ENCODE assay signal across 8 cellular contexts in the genomic region with DNA sequence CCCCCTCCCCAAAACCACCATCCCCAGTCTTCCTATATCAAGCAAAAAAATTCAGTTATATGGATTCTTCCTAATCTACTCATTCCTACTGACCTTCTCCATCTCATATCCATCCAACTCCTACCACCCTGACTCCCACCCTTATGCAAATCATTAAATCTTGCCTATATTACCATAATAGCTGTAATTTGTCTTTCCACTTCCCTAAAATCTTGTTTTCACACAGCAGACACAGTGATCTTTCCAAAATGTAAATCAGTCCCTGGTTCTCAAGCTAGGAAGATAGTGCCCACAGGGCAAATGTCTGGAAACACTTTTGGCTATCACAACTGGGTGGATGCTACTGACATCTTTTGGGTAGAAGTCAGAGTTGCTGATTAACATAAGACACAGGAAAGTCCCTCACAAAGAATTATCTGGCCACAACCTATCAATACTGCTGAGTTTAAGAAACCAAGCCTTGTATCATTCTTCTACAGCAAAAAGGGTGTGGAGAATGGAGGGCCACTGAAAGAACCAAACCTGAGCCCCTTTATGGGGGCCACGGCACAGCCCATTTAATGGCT. TPM values are rescaled to one million over a fixed set of nuclear protein-coding genes. Genes with fewer than 3 reads are reported as not detected.
A peak's percentile ranks its signal among the peaks of the same experiment; 100 is the strongest.
DNase-seq lines count a peak whose midpoint lies in the region; ATAC-seq, FAIRE-seq and TF ChIP-seq lines count a peak whose summit lies in the region.

No MANE protein-coding gene starts in this region.

- H3K18ac ChIP-seq in H9 (ENCODE audit: insufficient read length, low read depth, low read length) = no peak overlapping the region

- H4K8ac ChIP-seq in H9 (replicated peaks; ENCODE audit: insufficient read length, low read depth, low read length) = no peak overlapping the region

- H2AFZ ChIP-seq in ACC112 (ENCODE audit: low read length, unreplicated experiment) = no peak overlapping the region
- no peak overlapping the region for H2AFZ ChIP-seq in H9 (ENCODE audit: low read length)

- H2BK15ac ChIP-seq in H9 (ENCODE audit: low read depth, low read length) = no peak overlapping the region

- H2BK12ac ChIP-seq in H9 (ENCODE audit: insufficient read length, low read depth, low read length) = no peak overlapping the region

- H3K9ac ChIP-seq in H9 (ENCODE audit: extremely low read depth, insufficient read length, low read length) = no peak overlapping the region

- peak overlapping the region in 1 of 3 experiments; percentile 10; a peak in 1 of 7 replicates for H3K27ac Mint-ChIP-seq in H9
- peak overlapping the region; percentile 18 to 98 for H3K27ac Mint-ChIP-seq in activated naive CD4-positive, alpha-beta T cell treated with anti-CD3 and anti-CD28 coated beads, Interleukin-2, amount 50 U/mL, for 72 hours

- H4K20me1 ChIP-seq in H9 (ENCODE audit: control insufficient read depth, insufficient read depth, insufficient read length) = no peaks in the 10 kb centered on the region

- peaks cover 34% of the 10 kb centered on the region for H3K4me1 ChIP-seq in ACC112 (ENCODE audit: control insufficient read depth, insufficient read depth, low read length, unreplicated experiment)
- H3K4me1 ChIP-seq in H9 (ENCODE audit: insufficient read depth, low read length) = 0 out of 2 replicates have a peak, but pooled peaks cover 3% of the 10 kb centered on the region
- peaks cover 15 to 51% of the 10 kb centered on the region in 2 donors for H3K4me1 ChIP-seq in left lung

- H4K91ac ChIP-seq in H9 (ENCODE audit: insufficient read length, low read depth, low read length) = no peak overlapping the region

- peak overlapping the region; percentile 94 for H3K4me2 ChIP-seq in H9 (ENCODE audit: insufficient read depth, insufficient read length, low read length)

- no peak overlapping the region for H3K4ac ChIP-seq in H9 (ENCODE audit: low read depth, low read length)

- intact Hi-C loops in left lung (cut with DNase I) = no loop called here

- H3T11ph ChIP-seq in H9 (ENCODE audit: low read length) = no peak overlapping the region

- no peaks in the 10 kb centered on the region for H3K9me3 Mint-ChIP-seq in H9
- peaks cover 0 to 3% of the 10 kb centered on the region in 2 donors for H3K9me3 Mint-ChIP-seq in activated naive CD4-positive, alpha-beta T cell treated with anti-CD3 and anti-CD28 coated beads, Interleukin-2, amount 50 U/mL, for 72 hours

- H2BK20ac ChIP-seq in H9 (ENCODE audit: low read depth, low read length, poor library complexity, severe bottlenecking) = no peak overlapping the region

- no peak overlapping the region for H3K23ac ChIP-seq in H9 (ENCODE audit: insufficient read length, low read depth, low read length)

- H3K4me3 Mint-ChIP-seq in H9 = peak overlapping the region; percentile 91 to 92

- H3K56ac ChIP-seq in H9 (ENCODE audit: insufficient read length, low read depth, low read length) = no peak overlapping the region

- H3K27ac ChIP-seq in ACC112 (ENCODE audit: low read depth, low read length) (no peak overlapping the region), H9 (ENCODE audit: insufficient read length, low read depth, low read length) (no peak overlapping the region), left lung (peak overlapping the region in 1 of 2 donors; percentile 93)

- H2AK5ac ChIP-seq in H9 (ENCODE audit: insufficient read length, low read length) = no peak overlapping the region

- no peak for ATAC-seq in activated naive CD4-positive, alpha-beta T cell treated with anti-CD3 and anti-CD28 coated beads, Interleukin-2, amount 50 U/mL, for 72 hours
- ATAC-seq in left lung (no peak), GM19035 (IDR thresholded peaks at IDR 0.05; ENCODE audit: unreplicated experiment) (no peak)

- peaks cover 7 to 41% (median 35%) of the 10 kb centered on the region in 3 experiments for H3K36me3 Mint-ChIP-seq in H9 (ENCODE audit: insufficient read depth in 1 of 3, low read depth in 3 of 3)
- H3K36me3 Mint-ChIP-seq in activated naive CD4-positive, alpha-beta T cell treated with anti-CD3 and anti-CD28 coated beads, Interleukin-2, amount 50 U/mL, for 72 hours = peaks cover 24 to 29% of the 10 kb centered on the region in 2 donors

- no peak overlapping the region for H4K5ac ChIP-seq in H9 (ENCODE audit: insufficient read length, low read depth, low read length)

- H3K4me1 Mint-ChIP-seq in H9 = peaks cover 25 to 26% of the 10 kb centered on the region in 2 experiments

- H3K79me2 ChIP-seq in ACC112 (ENCODE audit: control insufficient read depth, insufficient read depth, low read length, unreplicated experiment) (peaks cover 46% of the 10 kb centered on the region), H9 (ENCODE audit: insufficient read depth, low read length) (peaks cover 6% of the 10 kb centered on the region)

- no peak overlapping the region for H3K14ac ChIP-seq in H9 (ENCODE audit: insufficient read depth, low read length)

- DNase-seq in H9 (no peak), left lung (no peak), D341Med (ENCODE audit: low spot score) (no peak), RCC 7860 (ENCODE audit: low spot score) (no peak)
- no peak for DNase-seq in activated naive CD4-positive, alpha-beta T cell treated with anti-CD3 and anti-CD28 coated beads, Interleukin-2, amount 50 U/mL, for 72 hours (ENCODE audit: low spot score in 2 of 2)
- no peak for DNase-seq in activated effector memory CD4-positive, alpha-beta T cell treated with Interleukin-2 at 50 U/mL for 16 hours

- H3K9me3 ChIP-seq in H9 (ENCODE audit: control insufficient read depth, low read depth, low read length) = no peaks in the 10 kb centered on the region
- no peaks in the 10 kb centered on the region for H3K9me3 ChIP-seq in left lung

- no peak overlapping the region for H2BK120ac ChIP-seq in H9 (ENCODE audit: low read depth, low read length, poor library complexity, severe bottlenecking)

- H3K23me2 ChIP-seq in H9 (ENCODE audit: insufficient read length, low read depth, low read length, poor library complexity, severe bottlenecking) = no peaks in the 10 kb centered on the region

- H3K27me3 ChIP-seq in ACC112 (ENCODE audit: insufficient read depth, low read length) (no peaks in the 10 kb centered on the region), H9 (ENCODE audit: insufficient read depth, low read length) (no peaks in the 10 kb centered on the region), left lung (no peaks in the 10 kb centered on the region)

- no peak overlapping the region for H2BK5ac ChIP-seq in H9 (ENCODE audit: insufficient read length, low read length)

- no peaks in the 10 kb centered on the region for H3K36me3 ChIP-seq in ACC112 (ENCODE audit: insufficient read depth, low read length)
- peaks cover 0 to 34% of the 10 kb centered on the region in 2 donors for H3K36me3 ChIP-seq in left lung

- peaks cover 3% of the 10 kb centered on the region for H3K79me1 ChIP-seq in H9 (ENCODE audit: insufficient read depth, low read depth, low read length, poor library complexity, severe bottlenecking)

- WGBS in H9 (ENCODE audit: extremely low coverage, insufficient read length, low lambda C conversion rate) = no CpG with 5 or more reads among the region's 1 CpG

- no peak for FAIRE-seq in RCC 7860 (lab: Jason Lieb, UNC)

- H3K27me3 Mint-ChIP-seq in H9 (ENCODE audit: low read depth) = no peaks in the 10 kb centered on the region

- no peak for TF ChIP-seq CTCF in H9 (conservative IDR thresholded peaks at IDR 0.05)
- TF ChIP-seq CTCF in left lung (IDR thresholded peaks at IDR 0.05) = no peak

- H3K4me3 ChIP-seq in ACC112 (ENCODE audit: low read depth, low read length) = peak overlapping the region; percentile 86
- H3K4me3 ChIP-seq in left lung = peak overlapping the region; percentile 70 to 79

RNA-seq across cellular contexts. Expression of a gene that starts 1.4 kb away (rescaled TPM):
- total RNA-seq in H9 (2021) (49.3 and 54.0 TPM in 2 replicates), left lung (10 to 100 TPM; 25.1 to 33.0 TPM)
- total RNA-seq in activated naive CD4-positive, alpha-beta T cell treated with anti-CD3 and anti-CD28 coated beads, Interleukin-2, amount 50 U/mL, for 72 hours = 10 to 100 TPM; 29.3 to 55.0 TPM

RNA-seq across cellular contexts. Expression of a gene that starts 8.4 kb away (rescaled TPM):
- total RNA-seq in H9 (2021) = 7.7 and 10.1 TPM in 2 replicates
- total RNA-seq in activated naive CD4-positive, alpha-beta T cell treated with anti-CD3 and anti-CD28 coated beads, Interleukin-2, amount 50 U/mL, for 72 hours = 10 to 100 TPM; 13.0 to 14.8 TPM
- 10 to 100 TPM; 10.6 to 16.8 TPM for total RNA-seq in left lung

RNA-seq across cellular contexts. Expression of a gene that starts 8.6 kb away (rescaled TPM):
- 23.8 and 23.9 TPM in 2 replicates for total RNA-seq in H9 (2021)
- 10 to 100 TPM; 36.6 to 38.1 TPM for total RNA-seq in activated naive CD4-positive, alpha-beta T cell treated with anti-CD3 and anti-CD28 coated beads, Interleukin-2, amount 50 U/mL, for 72 hours
- total RNA-seq in left lung = 10 to 100 TPM; 19.6 to 23.2 TPM

RNA-seq across cellular contexts. Expression of a gene that starts 8.8 kb away (rescaled TPM):
- 92.0 and 92.3 TPM in 2 replicates for total RNA-seq in H9 (2021)
- 10 to 100 TPM; 62.5 to 70.3 TPM for total RNA-seq in activated naive CD4-positive, alpha-beta T cell treated with anti-CD3 and anti-CD28 coated beads, Interleukin-2, amount 50 U/mL, for 72 hours
- 10 to 100 TPM; 78.6 to 82.8 TPM for total RNA-seq in left lung
